ENCODE assay signal across 17 cellular contexts in genomic region chr10:69963835-69964710, GRCh38.
DNase-seq lines count a peak whose midpoint lies in the region; ATAC-seq and TF ChIP-seq lines count a peak whose summit lies in the region.
"Had no signal": no experiment of that assay in that cellular context is flagged by ENCODE, and none has a peak within 500 bp of the region (broad histone marks: within the 10 kb centered on the region; RNA-seq: fewer than 3 reads in every experiment).

No MANE protein-coding gene starts in this region.

- no peak overlapping the region for H3K4me3 ChIP-seq in BLaER1
- H3K4me3 ChIP-seq: GM23338, K562, SJSA1 had no signal

- H3K27me3 ChIP-seq in BLaER1, result no peaks in the 10 kb centered on the region
- H3K27me3 ChIP-seq: SJSA1 had no signal

- no peaks in the 10 kb centered on the region for H3K36me3 ChIP-seq in BLaER1
- H3K36me3 ChIP-seq: SJSA1 had no signal

- no peak overlapping the region for H3K27ac Mint-ChIP-seq in activated CD8-positive, alpha-beta T cell treated with anti-CD3 and anti-CD28 coated beads, Interleukin-2, amount 10 ng/mL, durations not matched to agents 7 days and 5 days
- no peak overlapping the region for H3K27ac Mint-ChIP-seq in activated CD8-positive, alpha-beta T cell treated with anti-CD3 and anti-CD28 coated beads for 36 hours
- H3K27ac Mint-ChIP-seq in osteocyte (ENCODE audit: unreplicated experiment) (no peak overlapping the region), progenitor cell of endocrine pancreas (no peak overlapping the region)
- H3K27ac Mint-ChIP-seq: B cell; CD4-positive, alpha-beta memory T cell; GM23338 had no signal

- no peak for TF ChIP-seq CTCF in activated CD8-positive, alpha-beta T cell treated with anti-CD3 and anti-CD28 coated beads for 36 hours (IDR thresholded peaks at IDR 0.05)
- no peak for TF ChIP-seq CTCF in osteocyte (IDR thresholded peaks at IDR 0.05)
- TF ChIP-seq CTCF in progenitor cell of endocrine pancreas (IDR thresholded peaks at IDR 0.05; ENCODE audit: unreplicated experiment), result no peak

- H4K20me1 ChIP-seq in BLaER1, result no peaks in the 10 kb centered on the region

- peaks cover 50% of the 10 kb centered on the region for H3K4me1 ChIP-seq in BLaER1

- no peaks in the 10 kb centered on the region for H3K9me3 Mint-ChIP-seq in activated CD8-positive, alpha-beta T cell treated with anti-CD3 and anti-CD28 coated beads, Interleukin-2, amount 10 ng/mL, durations not matched to agents 7 days and 5 days (ENCODE audit: insufficient read depth)
- H3K9me3 Mint-ChIP-seq in activated CD8-positive, alpha-beta T cell treated with anti-CD3 and anti-CD28 coated beads for 36 hours, result no peaks in the 10 kb centered on the region
- H3K9me3 Mint-ChIP-seq in osteocyte (ENCODE audit: unreplicated experiment) (no peaks in the 10 kb centered on the region), progenitor cell of endocrine pancreas (ENCODE audit: low read depth) (no peaks in the 10 kb centered on the region)
- H3K9me3 Mint-ChIP-seq: CD4-positive, alpha-beta memory T cell; GM23338 had no signal

- peak overlapping the region; percentile 76 for H3K4me2 ChIP-seq in BLaER1
- H3K4me2 ChIP-seq: GM23338 had no signal

- H3K27me3 Mint-ChIP-seq in activated CD8-positive, alpha-beta T cell treated with anti-CD3 and anti-CD28 coated beads, Interleukin-2, amount 10 ng/mL, durations not matched to agents 7 days and 5 days (ENCODE audit: low read depth), result peaks cover 14% of the 10 kb centered on the region
- H3K27me3 Mint-ChIP-seq in activated CD8-positive, alpha-beta T cell treated with anti-CD3 and anti-CD28 coated beads for 36 hours, result peaks cover 1% of the 10 kb centered on the region
- no peaks in the 10 kb centered on the region for H3K27me3 Mint-ChIP-seq in osteocyte (ENCODE audit: unreplicated experiment)
- H3K27me3 Mint-ChIP-seq in progenitor cell of endocrine pancreas, result peaks cover 13% of the 10 kb centered on the region

- H3K4me3 Mint-ChIP-seq in activated CD8-positive, alpha-beta T cell treated with anti-CD3 and anti-CD28 coated beads, Interleukin-2, amount 10 ng/mL, durations not matched to agents 7 days and 5 days, result no peak overlapping the region
- H3K4me3 Mint-ChIP-seq in activated CD8-positive, alpha-beta T cell treated with anti-CD3 and anti-CD28 coated beads for 36 hours, result no peak overlapping the region
- H3K4me3 Mint-ChIP-seq in osteocyte (ENCODE audit: unreplicated experiment), result no peak overlapping the region
- H3K4me3 Mint-ChIP-seq in progenitor cell of endocrine pancreas (ENCODE audit: low read depth), result no peak overlapping the region
- H3K4me3 Mint-ChIP-seq: B cell; CD4-positive, alpha-beta memory T cell; GM23338 had no signal

- no peaks in the 10 kb centered on the region for H3K9me3 ChIP-seq in BLaER1
- H3K9me3 ChIP-seq: SJSA1 had no signal

- POLR2A ChIA-PET in activated CD8-positive, alpha-beta T cell treated with anti-CD3 and anti-CD28 coated beads, Interleukin-2, amount 10 ng/mL, durations not matched to agents 7 days and 5 days (lab: Charles Lee), result no interaction called here
- POLR2A ChIA-PET in activated CD8-positive, alpha-beta T cell treated with anti-CD3 and anti-CD28 coated beads for 36 hours (lab: Charles Lee), result no interaction called here

- intact Hi-C loops in activated CD8-positive, alpha-beta T cell treated with anti-CD3 and anti-CD28 coated beads for 36 hours (cut with micrococcal nuclease), result no loop called here

- CTCF ChIA-PET in activated CD8-positive, alpha-beta T cell treated with anti-CD3 and anti-CD28 coated beads, Interleukin-2, amount 10 ng/mL, durations not matched to agents 7 days and 5 days (lab: Charles Lee), result no interaction called here
- CTCF ChIA-PET in activated CD8-positive, alpha-beta T cell treated with anti-CD3 and anti-CD28 coated beads for 36 hours (lab: Charles Lee), result no interaction called here

- peak overlapping the region; percentile 66; the same call in 1 of the 2 replicates for H3K27ac ChIP-seq in BLaER1
- H3K27ac ChIP-seq: 22Rv1, SJSA1 had no signal

- H3K36me3 Mint-ChIP-seq in activated CD8-positive, alpha-beta T cell treated with anti-CD3 and anti-CD28 coated beads, Interleukin-2, amount 10 ng/mL, durations not matched to agents 7 days and 5 days (ENCODE audit: low read depth), result no peaks in the 10 kb centered on the region
- H3K36me3 Mint-ChIP-seq in activated CD8-positive, alpha-beta T cell treated with anti-CD3 and anti-CD28 coated beads for 36 hours (ENCODE audit: low read depth), result no peaks in the 10 kb centered on the region
- H3K36me3 Mint-ChIP-seq in osteocyte (ENCODE audit: unreplicated experiment) (no peaks in the 10 kb centered on the region), progenitor cell of endocrine pancreas (ENCODE audit: insufficient read depth) (no peaks in the 10 kb centered on the region)
- H3K36me3 Mint-ChIP-seq: CD4-positive, alpha-beta memory T cell had no signal

- no peak for ATAC-seq in activated CD8-positive, alpha-beta T cell treated with anti-CD3 and anti-CD28 coated beads, Interleukin-2, amount 10 ng/mL, durations not matched to agents 7 days and 5 days
- ATAC-seq in activated CD8-positive, alpha-beta T cell treated with anti-CD3 and anti-CD28 coated beads for 36 hours, result no peak
- ATAC-seq: GM23338, K562 had no signal

- H3K9ac ChIP-seq in BLaER1, result 0 out of 2 replicates have a peak overlapping the region, but pooled peaks have one; percentile 23

- no peaks in the 10 kb centered on the region for H3K4me1 Mint-ChIP-seq in activated CD8-positive, alpha-beta T cell treated with anti-CD3 and anti-CD28 coated beads, Interleukin-2, amount 10 ng/mL, durations not matched to agents 7 days and 5 days (ENCODE audit: low read depth)
- no peaks in the 10 kb centered on the region for H3K4me1 Mint-ChIP-seq in activated CD8-positive, alpha-beta T cell treated with anti-CD3 and anti-CD28 coated beads for 36 hours (ENCODE audit: low read depth)
- H3K4me1 Mint-ChIP-seq in osteocyte (ENCODE audit: unreplicated experiment) (peaks cover 27% of the 10 kb centered on the region), progenitor cell of endocrine pancreas (ENCODE audit: low read depth) (no peaks in the 10 kb centered on the region)
- H3K4me1 Mint-ChIP-seq: CD4-positive, alpha-beta memory T cell had no signal

- peak; percentile 17 for DNase-seq in activated CD8-positive, alpha-beta T cell treated with anti-CD3 and anti-CD28 coated beads, Interleukin-2, amount 10 ng/mL, durations not matched to agents 7 days and 5 days
- no peak for DNase-seq in activated CD8-positive, alpha-beta T cell treated with anti-CD3 and anti-CD28 coated beads for 36 hours
- DNase-seq in ecto neural progenitor cell (ENCODE audit: low spot score) (peak; percentile 23), osteocyte (ENCODE audit: extremely low spot score, unreplicated experiment) (peak; percentile 79), NCI-H82 (lab: John Stamatoyannopoulos, UW) (no peak), mesenteric fat pad (ENCODE audit: low spot score) (no peak), progenitor cell of endocrine pancreas (ENCODE audit: low spot score, unreplicated experiment) (no peak)
- DNase-seq: CD4-positive, alpha-beta memory T cell; NCI-H187 treated with DMSO at 0.1 percent for 48 hours; NCI-H345; NCI-H526 had no signal

Comparison
In these comparisons a context has a peak if more than half of its experiments do, and no peak if none do; other contexts are left out.
1. DNase-seq: peak in activated CD8-positive, alpha-beta T cell treated with anti-CD3 and anti-CD28 coated beads, Interleukin-2, amount 10 ng/mL, durations not matched to agents 7 days and 5 days (single experiment), ecto neural progenitor cell (single experiment) and osteocyte (single experiment); none in activated CD8-positive, alpha-beta T cell treated with anti-CD3 and anti-CD28 coated beads for 36 hours (single experiment), NCI-H82 (single experiment), mesenteric fat pad (single experiment) and progenitor cell of endocrine pancreas (single experiment).